In the genomic region with DNA sequence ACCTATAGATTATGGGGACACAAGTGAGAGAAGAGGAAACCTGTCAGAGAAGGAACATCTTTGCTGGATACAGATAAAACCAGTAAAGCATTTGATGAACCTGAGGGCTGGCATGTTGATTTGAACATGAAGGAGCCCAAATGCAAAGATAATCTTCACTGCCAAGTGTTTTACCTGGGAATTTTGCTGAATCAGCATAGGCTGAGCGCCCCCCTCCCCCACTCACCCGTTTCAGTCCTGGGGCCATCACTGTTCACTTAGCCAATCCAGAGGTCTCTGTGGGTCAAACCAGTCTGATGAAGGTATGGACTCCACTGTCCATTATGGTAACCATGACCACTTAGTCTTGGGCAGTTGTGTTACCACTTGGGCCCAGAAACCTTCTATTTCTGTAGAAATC, we compare ENCODE assay signal across 1 cellular context.
TF ChIP-seq lines count a peak whose summit lies in the region.

No MANE protein-coding gene starts in this region.

TF ChIP-seq in HepG2, 621 proteins besides CTCF, POLR2A, EP300 and RAD21 (continued from another document):
- TF ChIP-seq, protein P1, sequence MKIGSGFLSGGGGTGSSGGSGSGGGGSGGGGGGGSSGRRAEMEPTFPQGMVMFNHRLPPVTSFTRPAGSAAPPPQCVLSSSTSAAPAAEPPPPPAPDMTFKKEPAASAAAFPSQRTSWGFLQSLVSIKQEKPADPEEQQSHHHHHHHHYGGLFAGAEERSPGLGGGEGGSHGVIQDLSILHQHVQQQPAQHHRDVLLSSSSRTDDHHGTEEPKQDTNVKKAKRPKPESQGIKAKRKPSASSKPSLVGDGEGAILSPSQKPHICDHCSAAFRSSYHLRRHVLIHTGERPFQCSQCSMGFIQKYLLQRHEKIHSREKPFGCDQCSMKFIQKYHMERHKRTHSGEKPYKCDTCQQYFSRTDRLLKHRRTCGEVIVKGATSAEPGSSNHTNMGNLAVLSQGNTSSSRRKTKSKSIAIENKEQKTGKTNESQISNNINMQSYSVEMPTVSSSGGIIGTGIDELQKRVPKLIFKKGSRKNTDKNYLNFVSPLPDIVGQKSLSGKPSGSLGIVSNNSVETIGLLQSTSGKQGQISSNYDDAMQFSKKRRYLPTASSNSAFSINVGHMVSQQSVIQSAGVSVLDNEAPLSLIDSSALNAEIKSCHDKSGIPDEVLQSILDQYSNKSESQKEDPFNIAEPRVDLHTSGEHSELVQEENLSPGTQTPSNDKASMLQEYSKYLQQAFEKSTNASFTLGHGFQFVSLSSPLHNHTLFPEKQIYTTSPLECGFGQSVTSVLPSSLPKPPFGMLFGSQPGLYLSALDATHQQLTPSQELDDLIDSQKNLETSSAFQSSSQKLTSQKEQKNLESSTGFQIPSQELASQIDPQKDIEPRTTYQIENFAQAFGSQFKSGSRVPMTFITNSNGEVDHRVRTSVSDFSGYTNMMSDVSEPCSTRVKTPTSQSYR (CRISPR knock-in tag; IDR thresholded peaks at IDR 0.05; ENCODE audit: borderline replicate concordance): no peak
- TF ChIP-seq FOXM1 (CRISPR knock-in tag; IDR thresholded peaks at IDR 0.05): no peak
- no peak for TF ChIP-seq CC2D1A (CRISPR knock-in tag; IDR thresholded peaks at IDR 0.05)
- no peak for TF ChIP-seq TARDBP (CRISPR knock-in tag; IDR thresholded peaks at IDR 0.05)
- TF ChIP-seq ZNF577 (CRISPR knock-in tag; IDR thresholded peaks at IDR 0.05; ENCODE audit: borderline replicate concordance, low read depth): no peak
